In genomic region chr1:69088556-69088955, GRCh38 we compare ENCODE assay signal across 1 cellular context.
TF ChIP-seq lines count a peak whose summit lies in the region.

No MANE protein-coding gene starts in this region.

TF ChIP-seq in GM23338, 12 proteins besides CTCF, POLR2A, EP300 and RAD21 (continued from another document):
- TF ChIP-seq, protein P1, sequence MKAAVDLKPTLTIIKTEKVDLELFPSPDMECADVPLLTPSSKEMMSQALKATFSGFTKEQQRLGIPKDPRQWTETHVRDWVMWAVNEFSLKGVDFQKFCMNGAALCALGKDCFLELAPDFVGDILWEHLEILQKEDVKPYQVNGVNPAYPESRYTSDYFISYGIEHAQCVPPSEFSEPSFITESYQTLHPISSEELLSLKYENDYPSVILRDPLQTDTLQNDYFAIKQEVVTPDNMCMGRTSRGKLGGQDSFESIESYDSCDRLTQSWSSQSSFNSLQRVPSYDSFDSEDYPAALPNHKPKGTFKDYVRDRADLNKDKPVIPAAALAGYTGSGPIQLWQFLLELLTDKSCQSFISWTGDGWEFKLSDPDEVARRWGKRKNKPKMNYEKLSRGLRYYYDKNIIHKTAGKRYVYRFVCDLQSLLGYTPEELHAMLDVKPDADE (IDR thresholded peaks at IDR 0.05) = no peak
- TF ChIP-seq EZH2phosphoT487 (IDR thresholded peaks at IDR 0.05; ENCODE audit: unreplicated experiment) (no peak), ZNF114 (CRISPR knock-in tag; IDR thresholded peaks at IDR 0.05) (no peak)
